Comparison of ENCODE assay signal across 1 cellular context in the genomic region with DNA sequence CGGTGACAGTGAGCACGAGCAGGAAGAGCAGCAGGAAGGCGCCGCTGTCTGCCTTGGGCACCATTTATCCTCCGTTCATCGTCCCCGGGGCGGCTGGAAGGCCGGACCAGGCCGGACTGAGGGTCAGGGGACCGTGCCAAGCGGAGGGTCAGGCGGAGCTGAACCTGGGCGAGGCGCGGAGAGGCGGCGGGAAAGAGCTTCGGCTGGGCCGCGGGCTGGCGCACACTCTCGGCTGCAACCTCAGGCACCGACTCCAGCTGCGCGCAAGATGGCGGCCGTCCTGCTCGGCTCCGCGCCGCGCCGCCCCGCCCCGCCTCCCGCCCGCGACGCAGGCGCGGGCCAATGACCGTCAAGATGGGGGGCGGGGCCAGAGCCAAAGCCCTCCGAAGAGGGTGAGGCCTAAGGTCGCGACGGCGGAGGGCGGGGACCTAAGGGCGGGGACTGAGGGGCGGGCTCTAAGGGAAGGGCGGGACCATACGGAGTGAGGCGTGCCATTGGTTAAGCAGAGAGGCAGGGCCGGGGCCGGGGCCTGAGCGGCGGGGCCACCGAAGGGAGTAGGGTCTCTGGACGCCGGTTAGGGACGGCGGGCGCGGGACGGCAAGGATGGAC.
A peak's percentile ranks its signal among the peaks of the same experiment; 100 is the strongest.
TF ChIP-seq lines count a peak whose summit lies in the region.

Gene DGCR2 (minus strand): TSS at position 270 of the 609 bp plus-strand sequence. CDS start 206 bp downstream, at position 64.

TF ChIP-seq in HepG2, 621 proteins besides CTCF, POLR2A, EP300 and RAD21 (continued from another document and continues in another):
- TF ChIP-seq, protein P1, sequence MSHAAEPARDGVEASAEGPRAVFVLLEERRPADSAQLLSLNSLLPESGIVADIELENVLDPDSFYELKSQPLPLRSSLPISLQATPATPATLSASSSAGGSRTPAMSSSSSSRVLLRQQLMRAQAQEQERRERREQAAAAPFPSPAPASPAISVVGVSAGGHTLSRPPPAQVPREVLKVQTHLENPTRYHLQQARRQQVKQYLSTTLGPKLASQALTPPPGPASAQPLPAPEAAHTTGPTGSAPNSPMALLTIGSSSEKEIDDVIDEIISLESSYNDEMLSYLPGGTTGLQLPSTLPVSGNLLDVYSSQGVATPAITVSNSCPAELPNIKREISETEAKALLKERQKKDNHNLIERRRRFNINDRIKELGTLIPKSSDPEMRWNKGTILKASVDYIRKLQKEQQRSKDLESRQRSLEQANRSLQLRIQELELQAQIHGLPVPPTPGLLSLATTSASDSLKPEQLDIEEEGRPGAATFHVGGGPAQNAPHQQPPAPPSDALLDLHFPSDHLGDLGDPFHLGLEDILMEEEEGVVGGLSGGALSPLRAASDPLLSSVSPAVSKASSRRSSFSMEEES (CRISPR knock-in tag; IDR thresholded peaks at IDR 0.05) = no peak
- TF ChIP-seq EZH2 (conservative IDR thresholded peaks at IDR 0.05; ENCODE audit: low read depth, low read length) (no peak), HBP1 (CRISPR knock-in tag; IDR thresholded peaks at IDR 0.05; ENCODE audit: low read depth) (peak; percentile 54; the same call in 1 of the 2 replicates), FOSL2 (CRISPR knock-in tag; IDR thresholded peaks at IDR 0.05) (no peak), RNF2 (conservative IDR thresholded peaks at IDR 0.05; ENCODE audit: low read depth) (no peak), PAWR (CRISPR knock-in tag; IDR thresholded peaks at IDR 0.05; ENCODE audit: borderline replicate concordance) (no peak), ZNF772 (CRISPR knock-in tag; IDR thresholded peaks at IDR 0.05) (no peak), ZC3H13 (CRISPR knock-in tag; IDR thresholded peaks at IDR 0.05) (no peak), HMGXB4 (CRISPR knock-in tag; IDR thresholded peaks at IDR 0.05; ENCODE audit: borderline replicate concordance in 1 of 2, low read depth in 1 of 2) (peak in 1 of 2 experiments; percentile 11; a peak in 2 of 4 replicates), GFI1 (CRISPR knock-in tag; IDR thresholded peaks at IDR 0.05; ENCODE audit: borderline replicate concordance) (peak; percentile 20; the same call in 1 of the 2 replicates), ZBTB38 (CRISPR knock-in tag; IDR thresholded peaks at IDR 0.05) (no peak; the same call in 1 of the 2 replicates), KAT7 (CRISPR knock-in tag; IDR thresholded peaks at IDR 0.05; ENCODE audit: borderline replicate concordance) (peak; percentile 53; the same call in 1 of the 2 replicates), HDAC6 (IDR thresholded peaks at IDR 0.05; ENCODE audit: low read depth, low read length) (no peak), ZBTB20 (CRISPR knock-in tag; IDR thresholded peaks at IDR 0.05; ENCODE audit: borderline replicate concordance, low read depth) (no peak), SAP130 (CRISPR knock-in tag; IDR thresholded peaks at IDR 0.05; ENCODE audit: low read depth) (peak; percentile 74), CBX1 (IDR thresholded peaks at IDR 0.05; ENCODE audit: low read depth) (no peak), ZFP91 (CRISPR knock-in tag; IDR thresholded peaks at IDR 0.05; ENCODE audit: borderline replicate concordance) (peak; percentile 27; the same call in 1 of the 2 replicates), ZNF749 (CRISPR knock-in tag; IDR thresholded peaks at IDR 0.05; ENCODE audit: borderline replicate concordance) (peak; percentile 31; the same call in 1 of the 2 replicates), GATA4 (IDR thresholded peaks at IDR 0.05; ENCODE audit: borderline replicate concordance, low read depth) (no peak), ZNF44 (CRISPR knock-in tag; IDR thresholded peaks at IDR 0.05) (no peak), ZFP36L1 (CRISPR knock-in tag; IDR thresholded peaks at IDR 0.05) (no peak), ISX (CRISPR knock-in tag; conservative IDR thresholded peaks at IDR 0.05) (no peak), HDAC2 (CRISPR knock-in tag; IDR thresholded peaks at IDR 0.05) (no peak)
- TF ChIP-seq, protein P2, sequence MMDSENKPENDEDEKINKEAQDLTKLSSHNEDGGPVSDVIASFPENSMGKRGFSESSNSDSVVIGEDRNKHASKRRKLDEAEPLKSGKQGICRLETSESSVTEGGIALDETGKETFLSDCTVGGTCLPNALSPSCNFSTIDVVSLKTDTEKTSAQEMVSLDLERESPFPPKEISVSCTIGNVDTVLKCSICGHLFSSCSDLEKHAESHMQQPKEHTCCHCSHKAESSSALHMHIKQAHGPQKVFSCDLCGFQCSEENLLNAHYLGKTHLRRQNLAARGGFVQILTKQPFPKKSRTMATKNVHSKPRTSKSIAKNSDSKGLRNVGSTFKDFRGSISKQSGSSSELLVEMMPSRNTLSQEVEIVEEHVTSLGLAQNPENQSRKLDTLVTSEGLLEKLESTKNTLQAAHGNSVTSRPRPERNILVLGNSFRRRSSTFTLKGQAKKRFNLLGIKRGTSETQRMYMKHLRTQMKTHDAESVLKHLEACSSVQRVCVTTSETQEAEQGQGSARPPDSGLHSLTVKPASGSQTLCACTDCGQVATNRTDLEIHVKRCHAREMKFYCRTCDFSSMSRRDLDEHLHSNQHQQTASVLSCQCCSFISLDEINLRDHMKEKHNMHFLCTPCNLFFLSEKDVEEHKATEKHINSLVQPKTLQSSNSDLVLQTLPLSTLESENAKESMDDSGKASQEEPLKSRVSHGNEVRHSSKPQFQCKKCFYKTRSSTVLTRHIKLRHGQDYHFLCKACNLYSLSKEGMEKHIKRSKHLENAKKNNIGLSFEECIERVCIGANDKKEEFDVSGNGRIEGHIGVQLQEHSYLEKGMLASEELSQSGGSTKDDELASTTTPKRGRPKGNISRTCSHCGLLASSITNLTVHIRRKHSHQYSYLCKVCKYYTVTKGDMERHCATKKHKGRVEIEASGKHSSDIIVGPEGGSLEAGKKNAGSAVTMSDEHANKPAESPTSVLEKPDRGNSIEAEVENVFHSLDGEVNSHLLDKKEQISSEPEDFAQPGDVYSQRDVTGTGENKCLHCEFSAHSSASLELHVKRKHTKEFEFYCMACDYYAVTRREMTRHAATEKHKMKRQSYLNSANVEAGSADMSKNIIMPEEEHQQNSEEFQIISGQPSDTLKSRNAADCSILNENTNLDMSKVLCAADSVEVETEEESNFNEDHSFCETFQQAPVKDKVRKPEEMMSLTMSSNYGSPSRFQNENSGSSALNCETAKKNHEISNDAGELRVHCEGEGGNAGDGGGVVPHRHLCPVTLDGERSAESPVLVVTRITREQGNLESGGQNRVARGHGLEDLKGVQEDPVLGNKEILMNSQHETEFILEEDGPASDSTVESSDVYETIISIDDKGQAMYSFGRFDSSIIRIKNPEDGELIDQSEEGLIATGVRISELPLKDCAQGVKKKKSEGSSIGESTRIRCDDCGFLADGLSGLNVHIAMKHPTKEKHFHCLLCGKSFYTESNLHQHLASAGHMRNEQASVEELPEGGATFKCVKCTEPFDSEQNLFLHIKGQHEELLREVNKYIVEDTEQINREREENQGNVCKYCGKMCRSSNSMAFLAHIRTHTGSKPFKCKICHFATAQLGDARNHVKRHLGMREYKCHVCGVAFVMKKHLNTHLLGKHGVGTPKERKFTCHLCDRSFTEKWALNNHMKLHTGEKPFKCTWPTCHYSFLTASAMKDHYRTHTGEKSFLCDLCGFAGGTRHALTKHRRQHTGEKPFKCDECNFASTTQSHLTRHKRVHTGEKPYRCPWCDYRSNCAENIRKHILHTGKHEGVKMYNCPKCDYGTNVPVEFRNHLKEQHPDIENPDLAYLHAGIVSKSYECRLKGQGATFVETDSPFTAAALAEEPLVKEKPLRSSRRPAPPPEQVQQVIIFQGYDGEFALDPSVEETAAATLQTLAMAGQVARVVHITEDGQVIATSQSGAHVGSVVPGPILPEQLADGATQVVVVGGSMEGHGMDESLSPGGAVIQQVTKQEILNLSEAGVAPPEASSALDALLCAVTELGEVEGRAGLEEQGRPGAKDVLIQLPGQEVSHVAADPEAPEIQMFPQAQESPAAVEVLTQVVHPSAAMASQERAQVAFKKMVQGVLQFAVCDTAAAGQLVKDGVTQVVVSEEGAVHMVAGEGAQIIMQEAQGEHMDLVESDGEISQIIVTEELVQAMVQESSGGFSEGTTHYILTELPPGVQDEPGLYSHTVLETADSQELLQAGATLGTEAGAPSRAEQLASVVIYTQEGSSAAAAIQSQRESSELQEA (CRISPR knock-in tag; IDR thresholded peaks at IDR 0.05; ENCODE audit: not compliant biosample characterization) = no peak
- TF ChIP-seq, protein P3, sequence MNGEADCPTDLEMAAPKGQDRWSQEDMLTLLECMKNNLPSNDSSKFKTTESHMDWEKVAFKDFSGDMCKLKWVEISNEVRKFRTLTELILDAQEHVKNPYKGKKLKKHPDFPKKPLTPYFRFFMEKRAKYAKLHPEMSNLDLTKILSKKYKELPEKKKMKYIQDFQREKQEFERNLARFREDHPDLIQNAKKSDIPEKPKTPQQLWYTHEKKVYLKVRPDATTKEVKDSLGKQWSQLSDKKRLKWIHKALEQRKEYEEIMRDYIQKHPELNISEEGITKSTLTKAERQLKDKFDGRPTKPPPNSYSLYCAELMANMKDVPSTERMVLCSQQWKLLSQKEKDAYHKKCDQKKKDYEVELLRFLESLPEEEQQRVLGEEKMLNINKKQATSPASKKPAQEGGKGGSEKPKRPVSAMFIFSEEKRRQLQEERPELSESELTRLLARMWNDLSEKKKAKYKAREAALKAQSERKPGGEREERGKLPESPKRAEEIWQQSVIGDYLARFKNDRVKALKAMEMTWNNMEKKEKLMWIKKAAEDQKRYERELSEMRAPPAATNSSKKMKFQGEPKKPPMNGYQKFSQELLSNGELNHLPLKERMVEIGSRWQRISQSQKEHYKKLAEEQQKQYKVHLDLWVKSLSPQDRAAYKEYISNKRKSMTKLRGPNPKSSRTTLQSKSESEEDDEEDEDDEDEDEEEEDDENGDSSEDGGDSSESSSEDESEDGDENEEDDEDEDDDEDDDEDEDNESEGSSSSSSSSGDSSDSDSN (CRISPR knock-in tag; IDR thresholded peaks at IDR 0.05) = peak; percentile 59; the same call in 1 of the 2 replicates
- TF ChIP-seq, protein P4, sequence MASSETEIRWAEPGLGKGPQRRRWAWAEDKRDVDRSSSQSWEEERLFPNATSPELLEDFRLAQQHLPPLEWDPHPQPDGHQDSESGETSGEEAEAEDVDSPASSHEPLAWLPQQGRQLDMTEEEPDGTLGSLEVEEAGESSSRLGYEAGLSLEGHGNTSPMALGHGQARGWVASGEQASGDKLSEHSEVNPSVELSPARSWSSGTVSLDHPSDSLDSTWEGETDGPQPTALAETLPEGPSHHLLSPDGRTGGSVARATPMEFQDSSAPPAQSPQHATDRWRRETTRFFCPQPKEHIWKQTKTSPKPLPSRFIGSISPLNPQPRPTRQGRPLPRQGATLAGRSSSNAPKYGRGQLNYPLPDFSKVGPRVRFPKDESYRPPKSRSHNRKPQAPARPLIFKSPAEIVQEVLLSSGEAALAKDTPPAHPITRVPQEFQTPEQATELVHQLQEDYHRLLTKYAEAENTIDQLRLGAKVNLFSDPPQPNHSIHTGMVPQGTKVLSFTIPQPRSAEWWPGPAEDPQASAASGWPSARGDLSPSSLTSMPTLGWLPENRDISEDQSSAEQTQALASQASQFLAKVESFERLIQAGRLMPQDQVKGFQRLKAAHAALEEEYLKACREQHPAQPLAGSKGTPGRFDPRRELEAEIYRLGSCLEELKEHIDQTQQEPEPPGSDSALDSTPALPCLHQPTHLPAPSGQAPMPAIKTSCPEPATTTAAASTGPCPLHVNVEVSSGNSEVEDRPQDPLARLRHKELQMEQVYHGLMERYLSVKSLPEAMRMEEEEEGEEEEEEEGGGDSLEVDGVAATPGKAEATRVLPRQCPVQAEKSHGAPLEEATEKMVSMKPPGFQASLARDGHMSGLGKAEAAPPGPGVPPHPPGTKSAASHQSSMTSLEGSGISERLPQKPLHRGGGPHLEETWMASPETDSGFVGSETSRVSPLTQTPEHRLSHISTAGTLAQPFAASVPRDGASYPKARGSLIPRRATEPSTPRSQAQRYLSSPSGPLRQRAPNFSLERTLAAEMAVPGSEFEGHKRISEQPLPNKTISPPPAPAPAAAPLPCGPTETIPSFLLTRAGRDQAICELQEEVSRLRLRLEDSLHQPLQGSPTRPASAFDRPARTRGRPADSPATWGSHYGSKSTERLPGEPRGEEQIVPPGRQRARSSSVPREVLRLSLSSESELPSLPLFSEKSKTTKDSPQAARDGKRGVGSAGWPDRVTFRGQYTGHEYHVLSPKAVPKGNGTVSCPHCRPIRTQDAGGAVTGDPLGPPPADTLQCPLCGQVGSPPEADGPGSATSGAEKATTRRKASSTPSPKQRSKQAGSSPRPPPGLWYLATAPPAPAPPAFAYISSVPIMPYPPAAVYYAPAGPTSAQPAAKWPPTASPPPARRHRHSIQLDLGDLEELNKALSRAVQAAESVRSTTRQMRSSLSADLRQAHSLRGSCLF (CRISPR knock-in tag; IDR thresholded peaks at IDR 0.05; ENCODE audit: borderline replicate concordance) = no peak
